16 cellular contexts compared by ENCODE assay signal in the genomic region with DNA sequence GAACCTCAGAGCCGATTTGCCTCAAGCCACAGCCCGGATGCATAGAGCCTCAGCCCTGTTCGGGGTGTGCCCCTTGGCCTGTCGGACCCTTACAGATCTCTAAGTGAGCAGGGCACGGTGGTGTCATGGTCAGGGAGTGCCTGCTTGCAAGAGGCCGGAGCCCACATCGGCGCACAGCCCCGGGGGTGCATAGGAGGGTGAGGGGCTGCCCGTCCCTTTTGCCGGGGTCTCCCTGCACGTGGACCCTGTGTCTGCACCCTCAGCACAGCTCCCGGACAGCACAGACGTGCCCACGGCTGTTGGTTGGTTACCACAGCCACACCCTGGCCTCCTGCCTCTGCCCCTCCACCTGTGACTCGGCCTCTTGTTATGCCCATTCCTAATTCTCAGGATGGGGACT. TPM values are rescaled to one million over a fixed set of nuclear protein-coding genes. Genes with fewer than 3 reads are reported as not detected.
A peak's percentile ranks its signal among the peaks of the same experiment; 100 is the strongest.
DNase-seq lines count a peak whose midpoint lies in the region; ATAC-seq and TF ChIP-seq lines count a peak whose summit lies in the region.
"Had no signal": no experiment of that assay in that cellular context is flagged by ENCODE, and none has a peak within 500 bp of the region (broad histone marks: within the 10 kb centered on the region; RNA-seq: fewer than 3 reads in every experiment).

No MANE protein-coding gene starts in this region.

- H3K9me3 ChIP-seq in MG63 = no peaks in the 10 kb centered on the region
- no peaks in the 10 kb centered on the region for H3K9me3 ChIP-seq in upper lobe of left lung
- H3K9me3 ChIP-seq in esophagus muscularis mucosa = no peaks in the 10 kb centered on the region
- H3K9me3 ChIP-seq: HAP-1, SK-N-SH had no signal

- no peaks in the 10 kb centered on the region for H3K9me3 Mint-ChIP-seq in memory B cell

- H3K27me3 ChIP-seq in MG63 (no peaks in the 10 kb centered on the region), upper lobe of left lung (no peaks in the 10 kb centered on the region), esophagus muscularis mucosa (no peaks in the 10 kb centered on the region)

- H3K27ac ChIP-seq in upper lobe of left lung (peak overlapping the region in 3 of 4 donors; percentile 74 to 88 (median 86)), esophagus muscularis mucosa (replicated peaks in 1 of 4) (no peak overlapping the region)

- no peak for TF ChIP-seq CTCF in upper lobe of left lung (IDR thresholded peaks at IDR 0.05)
- no peak for TF ChIP-seq CTCF in esophagus muscularis mucosa (IDR thresholded peaks at IDR 0.05)

- H3K4me1 Mint-ChIP-seq in memory B cell = peaks cover 24% of the 10 kb centered on the region

- H3K27me3 Mint-ChIP-seq in memory B cell = no peaks in the 10 kb centered on the region

- intact Hi-C loops in esophagus muscularis mucosa (cut with DNase I) = no loop called here

- TF ChIP-seq EP300 in upper lobe of left lung (IDR thresholded peaks at IDR 0.05) = no peak
- no peak for TF ChIP-seq EP300 in esophagus muscularis mucosa (IDR thresholded peaks at IDR 0.05)

- peak overlapping the region; percentile 2 for H3K4me3 Mint-ChIP-seq in memory B cell

- no peak for TF ChIP-seq POLR2A in upper lobe of left lung (IDR thresholded peaks at IDR 0.05)
- no peak for TF ChIP-seq POLR2A in esophagus muscularis mucosa (IDR thresholded peaks at IDR 0.05; ENCODE audit: low read depth)

- H3K4me3 ChIP-seq in MG63 = no peak overlapping the region
- no peak overlapping the region for H3K4me3 ChIP-seq in upper lobe of left lung
- H3K4me3 ChIP-seq in esophagus muscularis mucosa = no peak overlapping the region
- H3K4me3 ChIP-seq: HAP-1 had no signal

- ATAC-seq in memory B cell (ENCODE audit: low read depth) (no peak), upper lobe of left lung (ENCODE audit: low FRiP score in 2 of 2) (no peak), HG03469 (IDR thresholded peaks at IDR 0.05; ENCODE audit: unreplicated experiment) (no peak), GM19035 (IDR thresholded peaks at IDR 0.05; ENCODE audit: unreplicated experiment) (no peak)

- H3K36me3 ChIP-seq in MG63 (no peaks in the 10 kb centered on the region), upper lobe of left lung (no peaks in the 10 kb centered on the region), esophagus muscularis mucosa (peaks cover 0 to 74% (median 27%) of the 10 kb centered on the region in 4 donors)
- H3K36me3 ChIP-seq: HAP-1 had no signal

- no peaks in the 10 kb centered on the region for H3K36me3 Mint-ChIP-seq in memory B cell

- peak; percentile 21 for DNase-seq in EL
- peak; percentile 11 for DNase-seq in MG63
- DNase-seq in memory B cell (ENCODE audit: low spot score in 2 of 2) = no peak
- peak in 1 of 2 donors; percentile 62 for DNase-seq in upper lobe of left lung
- DNase-seq in esophagus muscularis mucosa (ENCODE audit: extremely low spot score) = no peak
- DNase-seq: DMS79 treated with DMSO at 0.1 percent for 48 hours, KBM-7, MV-4-11, NCI-H1694 treated with DMSO at 0.1 percent for 48 hours, SHP77, SK-N-SH had no signal

- peak overlapping the region; percentile 94 for H3K27ac Mint-ChIP-seq in memory B cell

- H3K4me1 ChIP-seq in upper lobe of left lung = peaks cover 37 to 73% (median 49%) of the 10 kb centered on the region in 4 donors
- H3K4me1 ChIP-seq in esophagus muscularis mucosa = peaks cover 0 to 15% (median 14%) of the 10 kb centered on the region in 4 donors
- H3K4me1 ChIP-seq: HAP-1 had no signal

- WGBS in upper lobe of left lung, 2 donors = 88 to 89% methylated on average over 6 to 15 of the region's 16 CpGs
- WGBS in esophagus muscularis mucosa = 92% methylated on average over 8 of the region's 16 CpGs

RNA-seq across cellular contexts. Expression of a gene that starts 6.5 kb away (rescaled TPM):
- total RNA-seq in MG63 (2014; rRNA removed; shearing (Covaris generic); ENCODE audit: low replicate concordance) = 0.03 TPM in 1 of 2 replicates, not detected in the other
- total RNA-seq in upper lobe of left lung = 10 to 100 TPM in 1 of 6 donors, 1 to 10 TPM in 5; 2.6 to 17.5 (median 8.4) TPM
- total RNA-seq in esophagus muscularis mucosa = 10 to 100 TPM in 1 of 4 donors, 1 to 10 TPM in 3; 5.0 to 10.8 (median 8.2) TPM

RNA-seq across cellular contexts. Expression of a gene that starts 10.0 kb away (rescaled TPM):
- not detected in 2 replicates for total RNA-seq in MG63 (2014; rRNA removed; shearing (Covaris generic); ENCODE audit: low replicate concordance)
- 1 to 10 TPM in 5 of 6 donors, not detected in 1; 1.1 to 5.2 (median 2.7) TPM for total RNA-seq in upper lobe of left lung
- under 1 TPM in 2 of 4 donors, not detected in 2; 0.33 to 0.80 TPM for total RNA-seq in esophagus muscularis mucosa
- total RNA-seq: G401, NCI-H460 had no signal

RNA-seq across cellular contexts. Expression of a gene that starts 28.5 kb away (rescaled TPM):
- 10.6 and 17.3 TPM in 2 replicates for total RNA-seq in MG63 (2014; rRNA removed; shearing (Covaris generic); ENCODE audit: low replicate concordance)
- total RNA-seq in upper lobe of left lung = 100 to 1,000 TPM in 1 of 6 donors, 10 to 100 TPM in 5; 47.1 to 105 (median 68.6) TPM
- 10 to 100 TPM; 35.7 to 58.5 (median 48.0) TPM for total RNA-seq in esophagus muscularis mucosa

Comparison
In these comparisons a context has a peak if more than half of its experiments do, and no peak if none do; other contexts are left out.
1. DNase-seq: peak in EL (single experiment) and MG63 (single experiment); none in memory B cell (0 of 2) and esophagus muscularis mucosa (single experiment).
2. H3K27ac ChIP-seq: peak in upper lobe of left lung (3 of 4); none in esophagus muscularis mucosa (0 of 4).